In the genomic region with DNA sequence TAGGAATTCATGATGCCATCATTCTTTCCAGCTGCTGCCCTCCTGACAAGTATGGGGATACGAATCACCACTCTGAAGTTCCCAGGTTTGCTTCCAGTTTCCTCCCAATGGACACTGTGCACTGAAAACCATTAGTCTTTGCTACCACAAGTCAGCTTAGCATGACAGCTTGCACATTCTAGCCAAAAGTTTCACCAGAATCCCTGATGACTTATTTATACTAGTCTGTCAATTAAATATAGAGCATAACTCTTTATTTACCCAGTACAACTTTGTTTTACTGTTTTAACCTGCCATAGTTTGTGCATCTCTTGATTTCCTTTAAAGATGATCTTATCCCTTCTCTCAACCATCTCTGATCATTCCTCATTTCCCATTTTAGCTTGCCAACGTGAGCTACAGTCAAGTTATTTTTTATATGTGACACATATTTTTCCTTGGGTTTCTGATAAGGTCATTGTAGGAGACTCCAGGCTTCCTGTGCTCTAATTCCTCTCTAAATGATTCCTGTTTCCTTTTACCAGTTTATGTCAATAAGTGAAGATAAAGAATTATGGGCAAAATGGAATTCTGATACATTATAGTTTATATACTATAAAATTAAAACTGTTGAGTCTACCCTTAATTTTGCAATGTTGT, we compare ENCODE assay signal across 24 cellular contexts.
DNase-seq lines count a peak whose midpoint lies in the region; ATAC-seq and TF ChIP-seq lines count a peak whose summit lies in the region.
"Had no signal": no experiment of that assay in that cellular context is flagged by ENCODE, and none has a peak within 500 bp of the region (broad histone marks: within the 10 kb centered on the region; RNA-seq: fewer than 3 reads in every experiment).

No MANE protein-coding gene starts in this region.

- H3K9ac ChIP-seq in adipocyte (ENCODE audit: low read length) = no peak overlapping the region
- H3K9ac ChIP-seq: neural progenitor cell had no signal

- TF ChIP-seq CTCF in AG10803 (conservative IDR thresholded peaks at IDR 0.05; ENCODE audit: low read length) (no peak), fibroblast of mammary gland (conservative IDR thresholded peaks at IDR 0.05; ENCODE audit: control insufficient read depth, insufficient read depth, low read depth, low read length) (no peak)

- peaks cover 3% of the 10 kb centered on the region for H3K4me1 ChIP-seq in adipocyte (ENCODE audit: control insufficient read depth, insufficient read depth, low read length)
- no peaks in the 10 kb centered on the region for H3K4me1 ChIP-seq in effector memory CD4-positive, alpha-beta T cell (ENCODE audit: control insufficient read depth, insufficient read depth, low read length, poor library complexity, severe bottlenecking)

- ATAC-seq in activated naive CD8-positive, alpha-beta T cell treated with anti-CD3 and anti-CD28 coated beads, Interleukin-2, amount 50 U/mL, for 24 hours = no peak
- ATAC-seq: activated CD8-positive, alpha-beta memory T cell treated with anti-CD3 and anti-CD28 coated beads, Interleukin-2, amount 10 ng/mL, durations not matched to agents 7 days and 5 days; activated naive CD4-positive, alpha-beta T cell treated with anti-CD3 and anti-CD28 coated beads, Interleukin-2, amount 50 U/mL, for 72 hours; left lobe of liver; mucosa of descending colon; T-cell had no signal

- no peaks in the 10 kb centered on the region for H3K4me1 Mint-ChIP-seq in activated naive CD8-positive, alpha-beta T cell treated with anti-CD3 and anti-CD28 coated beads, Interleukin-2, amount 50 U/mL, for 24 hours
- H3K4me1 Mint-ChIP-seq: activated CD8-positive, alpha-beta memory T cell treated with anti-CD3 and anti-CD28 coated beads, Interleukin-2, amount 10 ng/mL, durations not matched to agents 7 days and 5 days; CD14-positive monocyte; neural progenitor cell; T-cell had no signal

- H3K27me3 ChIP-seq in adipocyte (replicated peaks; ENCODE audit: control insufficient read depth, insufficient read depth, low read length) = no peaks in the 10 kb centered on the region
- H3K27me3 ChIP-seq in effector memory CD4-positive, alpha-beta T cell (replicated peaks; ENCODE audit: control insufficient read depth, insufficient read depth, low read length, poor library complexity, severe bottlenecking) = no peaks in the 10 kb centered on the region
- H3K27me3 ChIP-seq: brain microvascular endothelial cell, neural progenitor cell had no signal

- H3K4me3 ChIP-seq in AG10803 (ENCODE audit: low read length) = no peak overlapping the region
- no peak overlapping the region for H3K4me3 ChIP-seq in adipocyte (ENCODE audit: low read length)
- no peak overlapping the region for H3K4me3 ChIP-seq in fibroblast of mammary gland (ENCODE audit: control insufficient read depth, low read depth, low read length)
- H3K4me3 ChIP-seq in effector memory CD4-positive, alpha-beta T cell (ENCODE audit: insufficient read depth, low read depth, low read length, poor library complexity, severe bottlenecking) = no peak overlapping the region
- H3K4me3 ChIP-seq: mucosa of descending colon, neural progenitor cell had no signal

- H3K27ac Mint-ChIP-seq in activated naive CD8-positive, alpha-beta T cell treated with anti-CD3 and anti-CD28 coated beads, Interleukin-2, amount 50 U/mL, for 24 hours = no peak overlapping the region
- H3K27ac Mint-ChIP-seq: activated CD8-positive, alpha-beta memory T cell treated with anti-CD3 and anti-CD28 coated beads, Interleukin-2, amount 10 ng/mL, durations not matched to agents 7 days and 5 days; activated naive CD4-positive, alpha-beta T cell treated with anti-CD3 and anti-CD28 coated beads, Interleukin-2, amount 50 U/mL, for 72 hours; activated T-helper 1 cell treated with anti-CD3 and anti-CD28 coated beads, Interleukin-12 subunit alpha, Interleukin-12 subunit beta, Interleukin-2, Interleukin-4 antibody, amounts not matched to agents 30 ng/mL and 10 ng/mL and 1 ng/mL, durations not matched to agents 14 hours and 24 hours and 36 hours; CD14-positive monocyte; neural progenitor cell; T-cell had no signal

- peak; percentile 40 for DNase-seq in AG10803 (ENCODE audit: low read depth)
- peak; percentile 30 for DNase-seq in adipocyte (ENCODE audit: low read depth)
- DNase-seq in fibroblast of mammary gland (ENCODE audit: low read depth) = peak; percentile 73
- DNase-seq in myocyte (ENCODE audit: low read depth) = peak; percentile 44
- DNase-seq in NCI-H146 treated with DMSO at 0.1 percent for 48 hours (lab: John Stamatoyannopoulos, UW; ENCODE audit: unreplicated experiment) = no peak
- DNase-seq in HK-2 (ENCODE audit: unreplicated experiment) = no peak
- no peak for DNase-seq in activated naive CD8-positive, alpha-beta T cell treated with anti-CD3 and anti-CD28 coated beads, Interleukin-2, amount 50 U/mL, for 24 hours
- DNase-seq in effector memory CD4-positive, alpha-beta T cell = no peak
- DNase-seq: activated CD4-positive, alpha-beta T cell treated with anti-CD3 and anti-CD28 coated beads for 48 hours; activated CD8-positive, alpha-beta memory T cell treated with anti-CD3 and anti-CD28 coated beads, Interleukin-2, amount 10 ng/mL, durations not matched to agents 7 days and 5 days; brain microvascular endothelial cell; cortex of kidney; GDM1; glutamatergic neuron; mucosa of descending colon; NCI-H1694; NCI-H774; SHP77 treated with DMSO at 0.1 percent for 48 hours; T-cell had no signal

- H3K4me3 Mint-ChIP-seq in activated naive CD8-positive, alpha-beta T cell treated with anti-CD3 and anti-CD28 coated beads, Interleukin-2, amount 50 U/mL, for 24 hours = no peak overlapping the region
- H3K4me3 Mint-ChIP-seq: activated CD8-positive, alpha-beta memory T cell treated with anti-CD3 and anti-CD28 coated beads, Interleukin-2, amount 10 ng/mL, durations not matched to agents 7 days and 5 days; activated T-helper 1 cell treated with anti-CD3 and anti-CD28 coated beads, Interleukin-12 subunit alpha, Interleukin-12 subunit beta, Interleukin-2, Interleukin-4 antibody, amounts not matched to agents 30 ng/mL and 10 ng/mL and 1 ng/mL, durations not matched to agents 14 hours and 24 hours and 36 hours; CD14-positive monocyte; neural progenitor cell; T-cell had no signal

- H3K36me3 Mint-ChIP-seq in activated naive CD8-positive, alpha-beta T cell treated with anti-CD3 and anti-CD28 coated beads, Interleukin-2, amount 50 U/mL, for 24 hours (ENCODE audit: low read depth) = no peaks in the 10 kb centered on the region
- H3K36me3 Mint-ChIP-seq: activated CD8-positive, alpha-beta memory T cell treated with anti-CD3 and anti-CD28 coated beads, Interleukin-2, amount 10 ng/mL, durations not matched to agents 7 days and 5 days; activated naive CD4-positive, alpha-beta T cell treated with anti-CD3 and anti-CD28 coated beads, Interleukin-2, amount 50 U/mL, for 72 hours; CD14-positive monocyte; neural progenitor cell; T-cell had no signal

- no peaks in the 10 kb centered on the region for H3K9me3 ChIP-seq in adipocyte (ENCODE audit: control insufficient read depth, low read length)
- no peaks in the 10 kb centered on the region for H3K9me3 ChIP-seq in effector memory CD4-positive, alpha-beta T cell (ENCODE audit: control insufficient read depth, low read length)
- H3K9me3 ChIP-seq: mucosa of descending colon had no signal

- H3K27me3 Mint-ChIP-seq in activated naive CD8-positive, alpha-beta T cell treated with anti-CD3 and anti-CD28 coated beads, Interleukin-2, amount 50 U/mL, for 24 hours = no peaks in the 10 kb centered on the region
- H3K27me3 Mint-ChIP-seq: activated CD8-positive, alpha-beta memory T cell treated with anti-CD3 and anti-CD28 coated beads, Interleukin-2, amount 10 ng/mL, durations not matched to agents 7 days and 5 days; T-cell had no signal

- peaks cover 10% of the 10 kb centered on the region for H3K9me3 Mint-ChIP-seq in activated naive CD8-positive, alpha-beta T cell treated with anti-CD3 and anti-CD28 coated beads, Interleukin-2, amount 50 U/mL, for 24 hours
- H3K9me3 Mint-ChIP-seq: activated T-helper 1 cell treated with anti-CD3 and anti-CD28 coated beads, Interleukin-12 subunit alpha, Interleukin-12 subunit beta, Interleukin-2, Interleukin-4 antibody, amounts not matched to agents 30 ng/mL and 10 ng/mL and 1 ng/mL, durations not matched to agents 14 hours and 24 hours and 36 hours had no signal

- no peaks in the 10 kb centered on the region for H3K36me3 ChIP-seq in adipocyte (ENCODE audit: control insufficient read depth, insufficient read depth, low read length, severe bottlenecking)
- no peaks in the 10 kb centered on the region for H3K36me3 ChIP-seq in effector memory CD4-positive, alpha-beta T cell (ENCODE audit: control insufficient read depth, insufficient read depth, low read length)
- H3K36me3 ChIP-seq: brain microvascular endothelial cell, neural progenitor cell had no signal

- H3K27ac ChIP-seq in effector memory CD4-positive, alpha-beta T cell (ENCODE audit: insufficient read depth, low read length, poor library complexity, severe bottlenecking) = no peak overlapping the region
- H3K27ac ChIP-seq: brain microvascular endothelial cell, neural progenitor cell had no signal

Comparison
In these comparisons a context has a peak if more than half of its experiments do, and no peak if none do; other contexts are left out.
1. DNase-seq: peak in AG10803 (single experiment), adipocyte (single experiment), fibroblast of mammary gland (single experiment) and myocyte (single experiment); none in NCI-H146 treated with DMSO at 0.1 percent for 48 hours (single experiment), HK-2 (single experiment), activated naive CD8-positive, alpha-beta T cell treated with anti-CD3 and anti-CD28 coated beads, Interleukin-2, amount 50 U/mL, for 24 hours (single experiment) and effector memory CD4-positive, alpha-beta T cell (0 of 3).